Comparison of ENCODE assay signal across 11 cellular contexts in the genomic region with DNA sequence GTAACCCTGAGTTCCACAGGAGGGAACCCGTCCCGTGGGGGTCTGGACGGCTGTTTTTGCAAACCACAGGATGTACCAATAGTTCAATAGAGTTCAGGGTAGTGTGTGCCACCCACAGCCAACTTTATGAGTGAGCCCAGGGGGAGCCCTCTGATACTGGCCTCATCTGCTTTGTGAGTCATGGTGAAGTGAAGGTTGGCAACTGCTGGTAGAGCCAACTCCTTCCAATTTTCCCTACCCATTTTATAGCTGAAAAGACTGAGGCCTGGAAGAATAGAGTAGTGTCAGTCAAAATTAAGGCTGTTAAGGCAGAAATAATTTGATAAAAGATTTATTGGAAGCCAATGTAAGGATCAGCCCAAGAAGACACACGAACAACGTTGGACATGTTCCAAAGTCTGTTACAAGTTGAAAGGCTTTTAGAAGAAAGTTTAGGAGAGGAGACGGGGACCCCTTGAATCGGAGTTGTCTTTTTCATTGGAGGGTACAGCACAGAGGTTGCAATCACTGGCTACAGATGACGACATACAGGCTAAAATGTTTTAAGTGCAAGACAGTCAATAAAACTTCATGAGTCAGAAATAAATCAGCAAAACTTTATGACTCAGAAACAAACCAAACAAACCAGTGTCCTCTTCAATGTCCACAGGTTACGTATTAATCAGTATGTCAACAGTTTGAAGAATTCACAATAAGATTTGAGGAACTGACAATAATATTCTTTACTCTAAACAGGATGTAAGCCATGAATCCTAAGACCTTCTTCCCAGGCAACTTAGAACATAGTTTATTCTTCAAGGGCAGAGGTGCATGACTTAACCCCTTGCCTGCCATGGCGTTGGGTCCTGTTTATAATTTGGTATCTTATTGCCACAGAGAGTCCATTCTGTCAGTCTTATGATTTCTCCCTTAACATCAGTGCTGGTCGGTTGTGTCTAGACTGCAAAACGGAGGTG.
A peak's percentile ranks its signal among the peaks of the same experiment; 100 is the strongest.
DNase-seq lines count a peak whose midpoint lies in the region; ATAC-seq and TF ChIP-seq lines count a peak whose summit lies in the region.
"Had no signal": no experiment of that assay in that cellular context is flagged by ENCODE, and none has a peak within 500 bp of the region (broad histone marks: within the 10 kb centered on the region; RNA-seq: fewer than 3 reads in every experiment).

No MANE protein-coding gene starts in this region.

- POLR2A ChIA-PET in activated CD8-positive, alpha-beta T cell treated with anti-CD3 and anti-CD28 coated beads for 36 hours (lab: Charles Lee), result no interaction called here

- H3K36me3 ChIP-seq in MG63 (peaks cover 9% of the 10 kb centered on the region), mammary epithelial cell (ENCODE audit: insufficient read depth, low read length) (no peaks in the 10 kb centered on the region)

- dilution Hi-C loops in mammary epithelial cell (cut with HindIII; ENCODE audit: low sequenced_read_pairs), result no loop called here

- H3K4me3 ChIP-seq in MG63, result no peak overlapping the region
- no peak overlapping the region for H3K4me3 ChIP-seq in mammary epithelial cell (replicated peaks in 1 of 3; ENCODE audit: insufficient read depth in 1 of 3, low read depth in 2 of 3, low read length in 3 of 3)

- H3K27ac Mint-ChIP-seq in activated CD8-positive, alpha-beta T cell treated with anti-CD3 and anti-CD28 coated beads for 36 hours, result no peak overlapping the region
- no peak overlapping the region for H3K27ac Mint-ChIP-seq in progenitor cell of endocrine pancreas

- H3K27me3 ChIP-seq in MG63 (no peaks in the 10 kb centered on the region), mammary epithelial cell (ENCODE audit: insufficient read depth, low read length) (no peaks in the 10 kb centered on the region)

- 54% methylated on average over 11 of the region's 12 CpGs for WGBS in mammary epithelial cell (ENCODE audit: low coverage, missing lambda C conversion rate)

- BruUV-seq in mammary epithelial cell (replicated peaks; lab: Mats Ljungman, UMichigan), result no TSS peak

- DNase-seq in COLO829 (ENCODE audit: low spot score) (peak; percentile 51), MG63 (peak; percentile 84), mammary epithelial cell (peak; percentile 88), lung microvascular endothelial cell (ENCODE audit: low read depth in 2 of 2) (peak; percentile 22 to 77), mucosa of gallbladder (ENCODE audit: low spot score) (no peak), progenitor cell of endocrine pancreas (ENCODE audit: low spot score, unreplicated experiment) (no peak)
- no peak for DNase-seq in activated CD8-positive, alpha-beta T cell treated with anti-CD3 and anti-CD28 coated beads for 36 hours
- DNase-seq: left cardiac atrium, NCI-H69 had no signal

- TF ChIP-seq CTCF in mammary epithelial cell (conservative IDR thresholded peaks at IDR 0.05 in 1 of 2, IDR thresholded peaks at IDR 0.05 in 1 of 2; ENCODE audit: extremely low read depth in 1 of 2, insufficient read depth in 1 of 2, low read depth in 1 of 2, low read length in 2 of 2) (peak in 1 of 2 donors; percentile 12), progenitor cell of endocrine pancreas (IDR thresholded peaks at IDR 0.05; ENCODE audit: unreplicated experiment) (no peak)
- no peak for TF ChIP-seq CTCF in activated CD8-positive, alpha-beta T cell treated with anti-CD3 and anti-CD28 coated beads for 36 hours (IDR thresholded peaks at IDR 0.05)

- no peak for ATAC-seq in HG03097 (IDR thresholded peaks at IDR 0.05; ENCODE audit: low FRiP score, unreplicated experiment)
- ATAC-seq in activated CD8-positive, alpha-beta T cell treated with anti-CD3 and anti-CD28 coated beads for 36 hours, result no peak
- ATAC-seq: left cardiac atrium had no signal

- H3K9me3 Mint-ChIP-seq in activated CD8-positive, alpha-beta T cell treated with anti-CD3 and anti-CD28 coated beads for 36 hours, result no peaks in the 10 kb centered on the region
- H3K9me3 Mint-ChIP-seq in progenitor cell of endocrine pancreas (ENCODE audit: low read depth), result no peaks in the 10 kb centered on the region
- H3K9me3 Mint-ChIP-seq: central memory CD8-positive, alpha-beta T cell had no signal

- H3K4me2 ChIP-seq in mammary epithelial cell (ENCODE audit: insufficient read depth, low read depth, low read length), result no peak overlapping the region

- no peaks in the 10 kb centered on the region for H4K20me1 ChIP-seq in mammary epithelial cell (ENCODE audit: insufficient read depth, low read length)

- peaks cover 5% of the 10 kb centered on the region for H3K27me3 Mint-ChIP-seq in activated CD8-positive, alpha-beta T cell treated with anti-CD3 and anti-CD28 coated beads for 36 hours
- peaks cover 3% of the 10 kb centered on the region for H3K27me3 Mint-ChIP-seq in progenitor cell of endocrine pancreas

- H3K4me3 Mint-ChIP-seq in activated CD8-positive, alpha-beta T cell treated with anti-CD3 and anti-CD28 coated beads for 36 hours, result no peak overlapping the region
- no peak overlapping the region for H3K4me3 Mint-ChIP-seq in progenitor cell of endocrine pancreas (ENCODE audit: low read depth)
- H3K4me3 Mint-ChIP-seq: central memory CD8-positive, alpha-beta T cell had no signal

- intact Hi-C loops in mammary epithelial cell (cut with micrococcal nuclease), result loop anchor here (2.0 to 10.0 kb wide), 3 partner anchors 300 to 773 kb away; no protein-coding TSS in a partner anchor
- intact Hi-C loops in activated CD8-positive, alpha-beta T cell treated with anti-CD3 and anti-CD28 coated beads for 36 hours (cut with micrococcal nuclease), result no loop called here

- no peaks in the 10 kb centered on the region for H3K36me3 Mint-ChIP-seq in activated CD8-positive, alpha-beta T cell treated with anti-CD3 and anti-CD28 coated beads for 36 hours (ENCODE audit: low read depth)
- H3K36me3 Mint-ChIP-seq in progenitor cell of endocrine pancreas (ENCODE audit: insufficient read depth), result no peaks in the 10 kb centered on the region

- CTCF ChIA-PET in mammary epithelial cell (lab: Charles Lee; ENCODE audit: low non-redundant PET), result interaction anchor here (0.7 kb wide), 1 partner anchor 1081 kb away, joined by 3 read pairs; no protein-coding TSS in a partner anchor
- CTCF ChIA-PET in activated CD8-positive, alpha-beta T cell treated with anti-CD3 and anti-CD28 coated beads for 36 hours (lab: Charles Lee), result no interaction called here

- H3K27ac ChIP-seq in mammary epithelial cell (ENCODE audit: insufficient read depth, low read depth, low read length), result peak overlapping the region; percentile 25

- no peaks in the 10 kb centered on the region for H3K9me3 ChIP-seq in MG63
- no peaks in the 10 kb centered on the region for H3K9me3 ChIP-seq in mammary epithelial cell (replicated peaks; ENCODE audit: insufficient read depth, low read length)

- no peaks in the 10 kb centered on the region for H3K79me2 ChIP-seq in mammary epithelial cell (ENCODE audit: insufficient read depth, low read length)

- in situ Hi-C loops in mammary epithelial cell (cut with MboI; ENCODE audit: low sequenced_read_pairs in 2 of 2), result no loop called here

- peaks cover 25% of the 10 kb centered on the region for H3K4me1 ChIP-seq in mammary epithelial cell (ENCODE audit: insufficient read depth, low read length)

- no peak overlapping the region for H3K9ac ChIP-seq in mammary epithelial cell (ENCODE audit: insufficient read depth, low read length)

- H2AFZ ChIP-seq in mammary epithelial cell (ENCODE audit: low read depth, low read length), result no peak overlapping the region

- peaks cover 3% of the 10 kb centered on the region for H3K4me1 Mint-ChIP-seq in activated CD8-positive, alpha-beta T cell treated with anti-CD3 and anti-CD28 coated beads for 36 hours (ENCODE audit: low read depth)
- peaks cover 3% of the 10 kb centered on the region for H3K4me1 Mint-ChIP-seq in progenitor cell of endocrine pancreas (ENCODE audit: low read depth)
- H3K4me1 Mint-ChIP-seq: central memory CD8-positive, alpha-beta T cell had no signal

Comparison
In these comparisons a context has a peak if more than half of its experiments do, and no peak if none do; other contexts are left out.
1. DNase-seq: peak in COLO829 (single experiment), MG63 (single experiment), mammary epithelial cell (single experiment) and lung microvascular endothelial cell (2 of 2); none in mucosa of gallbladder (single experiment), activated CD8-positive, alpha-beta T cell treated with anti-CD3 and anti-CD28 coated beads for 36 hours (single experiment) and progenitor cell of endocrine pancreas (single experiment).